In the genomic region with DNA sequence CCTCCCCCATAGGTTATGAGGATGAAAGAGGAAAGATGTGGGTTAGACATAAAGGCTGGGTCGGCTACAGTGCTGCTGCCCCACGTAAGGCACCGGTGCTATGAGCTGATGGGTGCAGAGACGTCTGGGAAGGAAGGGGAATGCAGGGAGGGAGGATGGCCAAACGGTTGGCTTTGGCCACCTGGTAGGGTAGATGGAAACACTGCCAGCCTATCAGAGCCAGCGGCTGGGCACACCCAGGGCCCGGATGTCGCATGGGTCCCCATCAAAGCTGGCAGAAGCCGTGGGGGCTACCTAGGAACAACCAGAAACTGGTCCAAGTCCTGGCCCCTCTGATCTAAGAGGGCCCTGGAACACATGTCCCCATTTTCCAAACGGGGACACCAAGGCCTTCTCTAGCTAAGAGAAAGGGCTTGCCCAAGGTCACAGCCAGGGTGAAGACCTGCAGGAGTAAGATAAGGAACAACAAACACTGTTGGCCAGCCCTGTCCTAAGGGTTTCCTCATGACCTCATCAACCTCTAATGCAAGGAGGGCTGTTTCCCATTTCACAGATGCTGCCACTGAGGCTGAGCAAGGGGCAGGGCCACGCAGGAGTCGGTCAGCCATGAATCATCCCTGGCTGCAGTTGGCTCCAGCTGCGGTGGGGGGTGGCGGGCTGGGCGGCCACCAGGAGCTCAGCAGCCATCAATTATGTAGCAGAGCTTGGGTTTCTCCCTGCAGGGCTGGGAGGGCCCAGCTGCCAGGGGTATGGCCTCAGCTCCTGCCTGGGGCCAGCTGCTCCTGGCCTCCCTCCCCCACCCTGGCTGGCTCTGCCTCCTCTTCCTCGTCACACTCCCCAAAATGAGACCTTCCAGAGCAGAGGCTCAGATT, we compare ENCODE assay signal across 8 cellular contexts. TPM values are rescaled to one million over a fixed set of nuclear protein-coding genes. Genes with fewer than 3 reads are reported as not detected.
DNase-seq lines count a peak whose midpoint lies in the region; ATAC-seq and TF ChIP-seq lines count a peak whose summit lies in the region.

No MANE protein-coding gene starts in this region.

- peaks cover 0 to 2% (median 0%) of the 10 kb centered on the region in 5 experiments for H3K9me3 Mint-ChIP-seq in brain

- peaks cover 46% of the 10 kb centered on the region for H3K4me1 Mint-ChIP-seq in brain

- peak overlapping the region in 4 of 5 experiments; percentile 13 to 90 (median 61) for H3K27ac Mint-ChIP-seq in brain

- peaks cover 11% of the 10 kb centered on the region for H3K36me3 Mint-ChIP-seq in brain

- TF ChIP-seq CTCF in AG09319 (IDR thresholded peaks at IDR 0.05; ENCODE audit: low read depth, low read length) (no peak), brain (conservative IDR thresholded peaks at IDR 0.05) (no peak)

- no peak for ATAC-seq in GM21619 (IDR thresholded peaks at IDR 0.05; ENCODE audit: unreplicated experiment)
- ATAC-seq in GM18498 (IDR thresholded peaks at IDR 0.05; ENCODE audit: unreplicated experiment): no peak

- H3K4me3 Mint-ChIP-seq in brain: peak overlapping the region in 3 of 5 experiments; percentile 31 to 39 (median 31)

- peak; percentile 90 for DNase-seq in AG09319 (ENCODE audit: extremely low read depth, low read depth)
- DNase-seq in M059J (ENCODE audit: low read depth): peak; percentile 83
- DNase-seq in medulla oblongata (ENCODE audit: extremely low spot score): peak; percentile 34
- DNase-seq in activated CD8-positive, alpha-beta memory T cell treated with anti-CD3 and anti-CD28 coated beads for 24 hours: no peak
- DNase-seq in SKM-1 (lab: John Stamatoyannopoulos, UW; ENCODE audit: unreplicated experiment): no peak

- no peaks in the 10 kb centered on the region for H3K27me3 Mint-ChIP-seq in brain

RNA-seq across cellular contexts. Expression of a gene that starts 4.9 kb away (rescaled TPM):
- total RNA-seq in M059J (2014; rRNA removed; shearing (Covaris generic)): 18.1 and 28.8 TPM in 2 replicates
- 285 TPM for polyA plus RNA-seq in brain (ENCODE audit: insufficient read depth, low read depth, low replicate concordance)

RNA-seq across cellular contexts. Expression of a gene that starts 13.2 kb away (rescaled TPM):
- total RNA-seq in M059J (2014; rRNA removed; shearing (Covaris generic)): 19.5 and 23.3 TPM in 2 replicates
- 15.0 TPM for polyA plus RNA-seq in brain (ENCODE audit: insufficient read depth, low read depth, low replicate concordance)

RNA-seq across cellular contexts. Expression of a gene that starts 57.6 kb away (rescaled TPM):
- total RNA-seq in M059J (2014; rRNA removed; shearing (Covaris generic)): 25.7 and 32.4 TPM in 2 replicates
- 40.8 TPM for polyA plus RNA-seq in brain (ENCODE audit: insufficient read depth, low read depth, low replicate concordance)

Comparison
In these comparisons a context has a peak if more than half of its experiments do, and no peak if none do; other contexts are left out.
1. DNase-seq: peak in AG09319 (single experiment), M059J (single experiment) and medulla oblongata (single experiment); none in activated CD8-positive, alpha-beta memory T cell treated with anti-CD3 and anti-CD28 coated beads for 24 hours (single experiment) and SKM-1 (single experiment).